Comparison of ENCODE assay signal across 26 cellular contexts in genomic region chr11:114263510-114264170, GRCh38. TPM values are rescaled to one million over a fixed set of nuclear protein-coding genes. Genes with fewer than 3 reads are reported as not detected.
"Had no signal": no experiment of that assay in that cellular context is flagged by ENCODE, and none has a peak within 500 bp of the region (broad histone marks: within the 10 kb centered on the region; RNA-seq: fewer than 3 reads in every experiment).

No MANE protein-coding gene starts in this region.

- H3K4me1 ChIP-seq: colonic mucosa had no signal

- DNase-seq: activated CD4-positive, alpha-beta T cell treated with anti-CD3 and anti-CD28 coated beads for 36 hours; activated CD4-positive, alpha-beta T cell treated with anti-CD3 and anti-CD28 coated beads, Interleukin-2, amount 50 U/mL, for 4 hours; activated CD4-positive, CD25-positive, alpha-beta regulatory T cell; activated naive CD4-positive, alpha-beta T cell; activated T-cell treated with anti-CD3 and anti-CD28 coated beads for 4 hours; activated T-cell treated with anti-CD3 and anti-CD28 coated beads, Interleukin-2, amount 50 U/mL, for 72 hours; aorta; body of pancreas; colonic mucosa; effector CD8-positive, alpha-beta T cell; esophagus squamous epithelium; glutamatergic neuron; natural killer cell; occipital lobe; right cardiac atrium; stimulated activated CD4-positive, alpha-beta T cell treated with anti-CD3 and anti-CD28 coated beads, Interleukin-12 subunit alpha, Interleukin-12 subunit beta, amount 100 ng/mL, for 4 hours; stimulated activated CD4-positive, alpha-beta T cell treated with anti-CD3 and anti-CD28 coated beads, Interleukin-4, amount 100 ng/mL, for 1 hour; stimulated activated naive CD8-positive, alpha-beta T cell treated with anti-CD3 and anti-CD28 coated beads, Interleukin-15, Interleukin-2, amounts not matched to agents 100 U/mL and 50 U/mL, for 24 hours; T-helper 2 cell had no signal

- H3K4me2 ChIP-seq: neural progenitor cell had no signal

- H3K27me3 ChIP-seq: body of pancreas, colonic mucosa, gastrocnemius medialis, neural progenitor cell, vagina had no signal

- H3K79me2 ChIP-seq: parathyroid adenoma had no signal

- H3K36me3 ChIP-seq: colonic mucosa, esophagus squamous epithelium, gastrocnemius medialis, neural progenitor cell, vagina had no signal

- H3K4me3 ChIP-seq: body of pancreas, colonic mucosa, esophagus squamous epithelium, gastrocnemius medialis, neural progenitor cell, vagina had no signal

- H3K9me3 ChIP-seq: body of pancreas, colonic mucosa, esophagus squamous epithelium, gastrocnemius medialis, vagina had no signal

- ATAC-seq: activated CD4-positive, alpha-beta T cell treated with anti-CD3 and anti-CD28 coated beads for 36 hours; activated naive CD4-positive, alpha-beta T cell treated with anti-CD3 and anti-CD28 coated beads, Interleukin-2, amount 50 U/mL, for 72 hours; activated T-cell treated with anti-CD3 and anti-CD28 coated beads, Interleukin-2, amount 50 U/mL, for 72 hours; body of pancreas; gastrocnemius medialis; natural killer cell; stimulated activated naive CD8-positive, alpha-beta T cell treated with anti-CD3 and anti-CD28 coated beads, Interleukin-15, Interleukin-2, amounts not matched to agents 100 U/mL and 50 U/mL, for 24 hours had no signal

- H3K9ac ChIP-seq: neural progenitor cell, parathyroid adenoma had no signal

- H2AFZ ChIP-seq: neural progenitor cell, parathyroid adenoma had no signal

- FAIRE-seq: endometrium had no signal

- H3K27ac ChIP-seq: body of pancreas, colonic mucosa, epithelial cell of prostate, esophagus squamous epithelium, neural progenitor cell, parathyroid adenoma, vagina had no signal

RNA-seq across cellular contexts. Expression of gene NNMT, which starts 32.6 kb away (rescaled TPM):
- total RNA-seq: activated CD4-positive, alpha-beta T cell treated with anti-CD3 and anti-CD28 coated beads for 36 hours; activated naive CD4-positive, alpha-beta T cell treated with anti-CD3 and anti-CD28 coated beads, Interleukin-2, amount 50 U/mL, for 72 hours; activated T-cell treated with anti-CD3 and anti-CD28 coated beads, Interleukin-2, amount 50 U/mL, for 72 hours; occipital lobe had no signal
